10 cellular contexts compared by ENCODE assay signal in the genomic region with DNA sequence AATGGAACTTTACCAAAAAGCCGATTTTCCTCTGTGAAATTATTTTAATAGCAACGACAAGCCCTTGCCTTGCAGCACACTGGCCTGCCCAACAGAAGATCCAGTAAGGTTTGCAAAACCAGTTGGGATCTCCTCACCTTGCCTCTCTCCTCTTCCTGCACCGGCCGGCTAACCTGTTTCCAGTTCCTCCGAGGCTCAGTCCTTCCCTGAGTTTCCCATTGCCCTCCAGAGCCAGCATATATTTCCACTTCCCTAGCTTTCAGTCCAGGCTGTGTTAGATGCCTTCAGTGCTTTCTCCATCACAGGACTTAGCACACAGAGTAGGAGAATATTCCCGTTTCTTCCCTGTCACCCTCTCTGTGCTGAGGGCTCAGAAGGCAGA.
A peak's percentile ranks its signal among the peaks of the same experiment; 100 is the strongest.
DNase-seq lines count a peak whose midpoint lies in the region; FAIRE-seq and TF ChIP-seq lines count a peak whose summit lies in the region.
"Had no signal": no experiment of that assay in that cellular context is flagged by ENCODE, and none has a peak within 500 bp of the region (broad histone marks: within the 10 kb centered on the region; RNA-seq: fewer than 3 reads in every experiment).

No MANE protein-coding gene starts in this region.

- H3K9ac ChIP-seq in astrocyte (ENCODE audit: low read length) = peak overlapping the region; percentile 72
- H3K9ac ChIP-seq in keratinocyte (ENCODE audit: control insufficient read depth, extremely low read depth, insufficient read depth, low read length) = peak overlapping the region; percentile 58
- no peak overlapping the region for H3K9ac ChIP-seq in stomach smooth muscle (ENCODE audit: low read length in 2 of 2)

- H2AFZ ChIP-seq in astrocyte (ENCODE audit: low read depth, low read length) (peak overlapping the region; percentile 98), keratinocyte (ENCODE audit: control insufficient read depth, low read length) (peak overlapping the region; percentile 97)

- H3K27ac ChIP-seq in astrocyte (ENCODE audit: low read depth, low read length) (no peak overlapping the region), keratinocyte (ENCODE audit: control insufficient read depth, insufficient read depth, low read length) (no peak overlapping the region), stomach smooth muscle (ENCODE audit: low read length) (no peak overlapping the region)

- H3K9me1 ChIP-seq in keratinocyte (ENCODE audit: control insufficient read depth, extremely low read depth, insufficient read depth, low read length) = no peaks in the 10 kb centered on the region

- peaks cover 12% of the 10 kb centered on the region for H3K4me1 ChIP-seq in astrocyte (ENCODE audit: insufficient read depth, low read length)
- H3K4me1 ChIP-seq in keratinocyte (ENCODE audit: control insufficient read depth, extremely low read depth, insufficient read depth, low read length) = peaks cover 13% of the 10 kb centered on the region
- peaks cover 7% of the 10 kb centered on the region for H3K4me1 ChIP-seq in stomach smooth muscle (ENCODE audit: control insufficient read depth, insufficient read depth, low read length)

- peaks cover 7% of the 10 kb centered on the region for H3K9me3 Mint-ChIP-seq in astrocyte (ENCODE audit: unreplicated experiment)

- dilution Hi-C loops in keratinocyte (cut with MboI; ENCODE audit: extremely low pct_ligation_motif_present, low sequenced_read_pairs) = no loop called here

- H3K27me3 ChIP-seq in astrocyte (ENCODE audit: insufficient read depth, low read length) (peaks cover 5% of the 10 kb centered on the region), keratinocyte (ENCODE audit: control insufficient read depth, extremely low read depth, insufficient read depth, low read length) (no peaks in the 10 kb centered on the region), stomach smooth muscle (ENCODE audit: control insufficient read depth in 1 of 2, insufficient read depth in 2 of 2, low read length in 2 of 2) (peaks cover 6 to 15% of the 10 kb centered on the region in 2 donors)

- H3K4me2 ChIP-seq in astrocyte (ENCODE audit: low read length) = peak overlapping the region; percentile 96
- H3K4me2 ChIP-seq in keratinocyte (ENCODE audit: control insufficient read depth, extremely low read depth, insufficient read depth, low read depth, low read length) = peak overlapping the region; percentile 94

- H3K9me3 ChIP-seq in astrocyte (ENCODE audit: insufficient read depth, low read depth, low read length) = no peaks in the 10 kb centered on the region
- H3K9me3 ChIP-seq in keratinocyte (ENCODE audit: control insufficient read depth, low read depth, low read length) = no peaks in the 10 kb centered on the region
- H3K9me3 ChIP-seq in stomach smooth muscle (ENCODE audit: control insufficient read depth in 2 of 2, low read length in 2 of 2) = no peaks in the 10 kb centered on the region

- H3K27me3 Mint-ChIP-seq in astrocyte (ENCODE audit: low read depth, unreplicated experiment) = peaks cover 18% of the 10 kb centered on the region

- H3K79me2 ChIP-seq in astrocyte (ENCODE audit: insufficient read depth, low read length) (no peaks in the 10 kb centered on the region), keratinocyte (ENCODE audit: control insufficient read depth, insufficient read depth, low read length) (no peaks in the 10 kb centered on the region)

- DNase-seq in NCI-H82 (lab: John Stamatoyannopoulos, UW) = peak; percentile 58
- no peak for DNase-seq in NCI-H82 treated with DMSO at 0.1 percent for 48 hours (lab: John Stamatoyannopoulos, UW; ENCODE audit: unreplicated experiment)
- DNase-seq in astrocyte (ENCODE audit: low read depth) = no peak
- no peak for DNase-seq in keratinocyte (ENCODE audit: low read depth, low spot score)
- no peak for DNase-seq in Ammon's horn (ENCODE audit: low spot score)
- DNase-seq in AG08396 (ENCODE audit: low spot score) = no peak
- DNase-seq in stimulated activated CD4-positive, alpha-beta T cell treated with anti-CD3 and anti-CD28 coated beads, Interleukin-4, amount 100 ng/mL, for 1 hour = no peak
- DNase-seq: DND-41, hippocampal formation had no signal

- H3K4me1 Mint-ChIP-seq in astrocyte (ENCODE audit: low read depth, unreplicated experiment) = no peaks in the 10 kb centered on the region

- H4K20me1 ChIP-seq in astrocyte (ENCODE audit: insufficient read depth, low read length) (no peaks in the 10 kb centered on the region), keratinocyte (ENCODE audit: control insufficient read depth, extremely low read depth, insufficient read depth, low read length) (no peaks in the 10 kb centered on the region)

- H3K4me3 Mint-ChIP-seq in astrocyte (ENCODE audit: unreplicated experiment) = peak overlapping the region; percentile 75

- no peak for FAIRE-seq in astrocyte (lab: Jason Lieb, UNC)
- FAIRE-seq in keratinocyte (lab: Jason Lieb, UNC) = peak; percentile 13

- no peak for TF ChIP-seq CTCF in astrocyte (IDR thresholded peaks at IDR 0.05; ENCODE audit: insufficient read depth, low read depth, low read length)
- no peak for TF ChIP-seq CTCF in keratinocyte (optimal IDR thresholded peaks at IDR 0.05 in 1 of 3, IDR thresholded peaks at IDR 0.05 in 1 of 3, conservative IDR thresholded peaks at IDR 0.05 in 1 of 3; ENCODE audit: extremely low read depth in 1 of 3, insufficient read depth in 2 of 3, low read length in 3 of 3)

- H3K36me3 ChIP-seq in astrocyte (ENCODE audit: insufficient read depth, low read length) (no peaks in the 10 kb centered on the region), keratinocyte (ENCODE audit: control insufficient read depth in 2 of 2, extremely low read depth in 1 of 2, insufficient read depth in 2 of 2, low read length in 2 of 2) (no peaks in the 10 kb centered on the region), stomach smooth muscle (ENCODE audit: control insufficient read depth in 2 of 2, insufficient read depth in 2 of 2, low read length in 2 of 2) (no peaks in the 10 kb centered on the region)

- H3K36me3 Mint-ChIP-seq in astrocyte (ENCODE audit: low read depth, unreplicated experiment) = peaks cover 8% of the 10 kb centered on the region

- peak overlapping the region; percentile 70 for H3K27ac Mint-ChIP-seq in astrocyte (ENCODE audit: unreplicated experiment)

- H3K4me3 ChIP-seq in astrocyte (ENCODE audit: insufficient read depth, low read depth, low read length) = peak overlapping the region; percentile 76
- peak overlapping the region in 2 of 3 experiments; percentile 69 to 86 for H3K4me3 ChIP-seq in keratinocyte (ENCODE audit: control insufficient read depth in 2 of 3, extremely low read depth in 1 of 3, insufficient read depth in 2 of 3, low read depth in 1 of 3, low read length in 3 of 3)
- peak overlapping the region; percentile 51 to 71 for H3K4me3 ChIP-seq in stomach smooth muscle (ENCODE audit: low read length in 2 of 2)

Comparison
In these comparisons a context has a peak if more than half of its experiments do, and no peak if none do; other contexts are left out.
1. H3K9ac ChIP-seq: peak in astrocyte (single experiment) and keratinocyte (single experiment); none in stomach smooth muscle (0 of 2).
2. Peak in every context shown above with its lines, with median percentiles within 50 percentile points of each other: H3K4me3 ChIP-seq.